Comparison of ENCODE assay signal across 22 cellular contexts in genomic region chr11:12131943-12132789, GRCh38. TPM values are rescaled to one million over a fixed set of nuclear protein-coding genes. Genes with fewer than 3 reads are reported as not detected.
A peak's percentile ranks its signal among the peaks of the same experiment; 100 is the strongest.
DNase-seq lines count a peak whose midpoint lies in the region; ATAC-seq, FAIRE-seq and TF ChIP-seq lines count a peak whose summit lies in the region.
"Had no signal": no experiment of that assay in that cellular context is flagged by ENCODE, and none has a peak within 500 bp of the region (broad histone marks: within the 10 kb centered on the region; RNA-seq: fewer than 3 reads in every experiment).

No MANE protein-coding gene starts in this region.

- H3K27ac Mint-ChIP-seq in T-helper 17 cell, result peak overlapping the region; percentile 72
- H3K27ac Mint-ChIP-seq in glutamatergic neuron (ENCODE audit: unreplicated experiment), result no peak overlapping the region
- no peak overlapping the region for H3K27ac Mint-ChIP-seq in stimulated activated effector memory CD8-positive, alpha-beta T cell treated with anti-CD3 and anti-CD28 coated beads, Interleukin-12 subunit alpha, Interleukin-12 subunit beta, amount 100 ng/mL, for 72 hours
- H3K27ac Mint-ChIP-seq: neural progenitor cell had no signal

- H3K36me3 ChIP-seq in cardiac muscle cell (no peaks in the 10 kb centered on the region), upper lobe of right lung (no peaks in the 10 kb centered on the region)
- H3K36me3 ChIP-seq: left lung, neural progenitor cell, vagina had no signal

- H3K9me3 ChIP-seq in cardiac muscle cell (ENCODE audit: low read depth) (no peaks in the 10 kb centered on the region), T-helper 17 cell (ENCODE audit: control insufficient read depth, low read length, poor library complexity, severe bottlenecking) (no peaks in the 10 kb centered on the region), upper lobe of right lung (no peaks in the 10 kb centered on the region)
- H3K9me3 ChIP-seq: left lung, vagina had no signal

- no peak for TF ChIP-seq CTCF in cardiac muscle cell (IDR thresholded peaks at IDR 0.05; ENCODE audit: low read depth, low read length)
- no peak for TF ChIP-seq CTCF in upper lobe of right lung (IDR thresholded peaks at IDR 0.05)
- TF ChIP-seq CTCF in glutamatergic neuron (IDR thresholded peaks at IDR 0.05; ENCODE audit: partially characterized antibody, unreplicated experiment), result no peak

- FAIRE-seq in GM12891 (lab: Jason Lieb, UNC), result no peak
- FAIRE-seq: G401.6, TTC549 had no signal

- TF ChIP-seq POLR2A in GM12891 (IDR thresholded peaks at IDR 0.05; ENCODE audit: low read depth, low read length), result no peak

- ATAC-seq in left cardiac atrium (no peak), T-helper 17 cell (no peak), left ventricle myocardium superior (peak; percentile 35), upper lobe of right lung (no peak)
- no peak for ATAC-seq in stimulated activated effector memory CD8-positive, alpha-beta T cell treated with anti-CD3 and anti-CD28 coated beads, Interleukin-12 subunit alpha, Interleukin-12 subunit beta, amount 100 ng/mL, for 72 hours
- ATAC-seq: left lung had no signal

- H3K36me3 Mint-ChIP-seq in T-helper 17 cell (ENCODE audit: low read depth) (no peaks in the 10 kb centered on the region), glutamatergic neuron (ENCODE audit: unreplicated experiment) (no peaks in the 10 kb centered on the region)
- peaks cover 12% of the 10 kb centered on the region for H3K36me3 Mint-ChIP-seq in stimulated activated effector memory CD8-positive, alpha-beta T cell treated with anti-CD3 and anti-CD28 coated beads, Interleukin-12 subunit alpha, Interleukin-12 subunit beta, amount 100 ng/mL, for 72 hours
- H3K36me3 Mint-ChIP-seq: neural progenitor cell had no signal

- intact Hi-C loops in left cardiac atrium (cut with DNase I), result no loop called here
- intact Hi-C loops in left ventricle myocardium superior (cut with micrococcal nuclease), result no loop called here
- intact Hi-C loops in upper lobe of right lung (cut with DNase I), result no loop called here

- no peak overlapping the region for H3K4me3 Mint-ChIP-seq in T-helper 17 cell
- H3K4me3 Mint-ChIP-seq in glutamatergic neuron (ENCODE audit: unreplicated experiment), result no peak overlapping the region
- no peak overlapping the region for H3K4me3 Mint-ChIP-seq in stimulated activated effector memory CD8-positive, alpha-beta T cell treated with anti-CD3 and anti-CD28 coated beads, Interleukin-12 subunit alpha, Interleukin-12 subunit beta, amount 100 ng/mL, for 72 hours
- H3K4me3 Mint-ChIP-seq: CD14-positive monocyte had no signal

- peaks cover 36% of the 10 kb centered on the region for H3K4me1 Mint-ChIP-seq in T-helper 17 cell
- H3K4me1 Mint-ChIP-seq in glutamatergic neuron (ENCODE audit: low read depth, unreplicated experiment), result no peaks in the 10 kb centered on the region
- H3K4me1 Mint-ChIP-seq in stimulated activated effector memory CD8-positive, alpha-beta T cell treated with anti-CD3 and anti-CD28 coated beads, Interleukin-12 subunit alpha, Interleukin-12 subunit beta, amount 100 ng/mL, for 72 hours, result peaks cover 43% of the 10 kb centered on the region
- H3K4me1 Mint-ChIP-seq: neural progenitor cell had no signal

- no peaks in the 10 kb centered on the region for H3K9me3 Mint-ChIP-seq in glutamatergic neuron (ENCODE audit: unreplicated experiment)
- H3K9me3 Mint-ChIP-seq in stimulated activated effector memory CD8-positive, alpha-beta T cell treated with anti-CD3 and anti-CD28 coated beads, Interleukin-12 subunit alpha, Interleukin-12 subunit beta, amount 100 ng/mL, for 72 hours, result no peaks in the 10 kb centered on the region
- H3K9me3 Mint-ChIP-seq: CD14-positive monocyte, neural progenitor cell had no signal

- H3K27ac ChIP-seq in cardiac muscle cell, result peak overlapping the region; percentile 36
- no peak overlapping the region for H3K27ac ChIP-seq in upper lobe of right lung
- H3K27ac ChIP-seq: left lung, neural progenitor cell, vagina had no signal

- H3K4me3 ChIP-seq in cardiac muscle cell (no peak overlapping the region), upper lobe of right lung (no peak overlapping the region)
- H3K4me3 ChIP-seq: left lung, neural progenitor cell, vagina had no signal

- H3K27me3 Mint-ChIP-seq in T-helper 17 cell, result no peaks in the 10 kb centered on the region
- H3K27me3 Mint-ChIP-seq in glutamatergic neuron (ENCODE audit: unreplicated experiment), result peaks cover 6% of the 10 kb centered on the region

- H3K27me3 ChIP-seq in cardiac muscle cell (no peaks in the 10 kb centered on the region), upper lobe of right lung (no peaks in the 10 kb centered on the region)
- H3K27me3 ChIP-seq: left lung, neural progenitor cell, vagina had no signal

- DNase-seq in cardiac muscle cell (ENCODE audit: low read depth in 1 of 2, low spot score in 1 of 2) (no peak), left cardiac atrium (no peak), T-helper 17 cell (no peak), left ventricle myocardium superior (no peak), upper lobe of right lung (peak; percentile 20), glutamatergic neuron (no peak), GM12891 (ENCODE audit: insufficient read length, low spot score) (no peak)
- DNase-seq in stimulated activated effector memory CD8-positive, alpha-beta T cell treated with anti-CD3 and anti-CD28 coated beads, Interleukin-12 subunit alpha, Interleukin-12 subunit beta, amount 100 ng/mL, for 72 hours (ENCODE audit: low spot score in 2 of 2), result no peak
- DNase-seq: ACHN; activated CD4-positive, alpha-beta T cell treated with anti-CD3 and anti-CD28 coated beads for 48 hours; activated gamma-delta T cell treated with Interleukin-2 at 50 U/mL for 16 hours; caudate nucleus; effector memory CD4-positive, alpha-beta T cell; NCI-H510A; stimulated activated CD4-positive, alpha-beta T cell treated with anti-CD3 and anti-CD28 coated beads, Interleukin-4, amount 100 ng/mL, for 4 hours; SW 1271 had no signal

- H3K4me1 ChIP-seq in cardiac muscle cell (ENCODE audit: low read depth) (peaks cover 4% of the 10 kb centered on the region), upper lobe of right lung (peaks cover 47% of the 10 kb centered on the region)
- H3K4me1 ChIP-seq: neural progenitor cell had no signal

TF ChIP-seq in GM12891, 5 proteins besides CTCF, POLR2A, EP300 and RAD21:
- TF ChIP-seq POU2F2 (IDR thresholded peaks at IDR 0.05; ENCODE audit: low read depth, low read length), result no peak
- TF ChIP-seq TAF1 (IDR thresholded peaks at IDR 0.05; ENCODE audit: low read depth, low read length), result no peak
- no peak for TF ChIP-seq SPI1 (IDR thresholded peaks at IDR 0.05; ENCODE audit: low read depth, low read length)
- TF ChIP-seq POLR2AphosphoS5 (IDR thresholded peaks at IDR 0.05; ENCODE audit: low read depth, low read length), result no peak
- TF ChIP-seq PAX5 (IDR thresholded peaks at IDR 0.05; ENCODE audit: insufficient read depth, low read length, severe bottlenecking), result no peak
TF ChIP-seq in GM12891: peak in this region for 0.

RNA-seq across cellular contexts. Expression of gene MICAL2, which starts 21.8 kb away (rescaled TPM):
- total RNA-seq in cardiac muscle cell (123 and 178 TPM in 2 replicates), left cardiac atrium (100 to 1,000 TPM in 1 of 2 donors, 10 to 100 TPM in 1; 74.5 to 128 TPM), T-helper 17 cell (10 to 100 TPM; 52.0 to 66.9 TPM), left ventricle myocardium superior (57.1 TPM), upper lobe of right lung (197 TPM), glutamatergic neuron (ENCODE audit: unreplicated experiment) (4.4 TPM)
- 153 and 191 TPM in 2 replicates for polyA plus RNA-seq in cardiac muscle cell
- 3.4 TPM for polyA plus RNA-seq in GM12891 (2012; ENCODE audit: low read depth, missing spikeins)
